ENCODE assay signal across 1 cellular context in the genomic region with DNA sequence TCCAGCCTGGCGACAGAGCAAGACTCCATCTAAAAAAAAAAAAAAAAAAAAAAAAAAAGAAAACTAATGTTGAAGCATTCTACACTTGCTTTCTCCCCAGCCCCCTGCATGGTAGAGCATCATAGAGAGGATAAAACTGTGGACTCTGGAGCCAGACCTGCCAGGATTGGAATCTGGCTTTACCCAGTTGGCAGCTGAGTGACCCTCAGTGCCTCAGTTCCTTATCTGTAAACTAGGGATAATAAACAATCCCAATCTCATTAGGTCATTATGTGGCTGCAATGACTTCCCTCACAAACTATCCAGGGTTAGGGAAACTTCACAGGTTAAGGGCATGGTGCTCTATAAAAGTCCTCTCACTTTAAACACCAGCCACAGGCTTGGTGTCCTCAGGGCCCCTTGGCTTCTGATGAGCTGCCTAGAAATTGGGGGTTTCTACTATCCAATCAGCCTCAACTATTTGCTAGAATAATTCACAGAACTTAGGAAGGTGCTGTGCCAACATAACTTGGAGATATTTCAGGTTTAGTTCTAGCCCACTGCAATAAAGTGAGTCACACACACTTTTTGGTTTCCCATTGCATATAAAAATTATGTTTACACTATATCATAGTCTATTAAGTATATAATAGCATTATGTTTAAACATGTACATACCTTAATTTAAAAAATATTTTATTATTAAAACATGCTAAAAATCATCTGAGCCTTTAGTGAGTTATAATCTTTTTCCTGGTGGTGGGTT.
TF ChIP-seq lines count a peak whose summit lies in the region.

No MANE protein-coding gene starts in this region.

TF ChIP-seq in IMR-90, 13 proteins besides CTCF, POLR2A, EP300 and RAD21 (continued from another document):
- TF ChIP-seq, protein P1, sequence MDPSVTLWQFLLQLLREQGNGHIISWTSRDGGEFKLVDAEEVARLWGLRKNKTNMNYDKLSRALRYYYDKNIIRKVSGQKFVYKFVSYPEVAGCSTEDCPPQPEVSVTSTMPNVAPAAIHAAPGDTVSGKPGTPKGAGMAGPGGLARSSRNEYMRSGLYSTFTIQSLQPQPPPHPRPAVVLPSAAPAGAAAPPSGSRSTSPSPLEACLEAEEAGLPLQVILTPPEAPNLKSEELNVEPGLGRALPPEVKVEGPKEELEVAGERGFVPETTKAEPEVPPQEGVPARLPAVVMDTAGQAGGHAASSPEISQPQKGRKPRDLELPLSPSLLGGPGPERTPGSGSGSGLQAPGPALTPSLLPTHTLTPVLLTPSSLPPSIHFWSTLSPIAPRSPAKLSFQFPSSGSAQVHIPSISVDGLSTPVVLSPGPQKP (IDR thresholded peaks at IDR 0.05; ENCODE audit: borderline replicate concordance, low read depth, low read length): no peak
- TF ChIP-seq RCOR1 (IDR thresholded peaks at IDR 0.05; ENCODE audit: insufficient replicate concordance, low read length): no peak
TF ChIP-seq in IMR-90: peak in this region for 0.
